ENCODE assay signal across 8 cellular contexts in the genomic region with DNA sequence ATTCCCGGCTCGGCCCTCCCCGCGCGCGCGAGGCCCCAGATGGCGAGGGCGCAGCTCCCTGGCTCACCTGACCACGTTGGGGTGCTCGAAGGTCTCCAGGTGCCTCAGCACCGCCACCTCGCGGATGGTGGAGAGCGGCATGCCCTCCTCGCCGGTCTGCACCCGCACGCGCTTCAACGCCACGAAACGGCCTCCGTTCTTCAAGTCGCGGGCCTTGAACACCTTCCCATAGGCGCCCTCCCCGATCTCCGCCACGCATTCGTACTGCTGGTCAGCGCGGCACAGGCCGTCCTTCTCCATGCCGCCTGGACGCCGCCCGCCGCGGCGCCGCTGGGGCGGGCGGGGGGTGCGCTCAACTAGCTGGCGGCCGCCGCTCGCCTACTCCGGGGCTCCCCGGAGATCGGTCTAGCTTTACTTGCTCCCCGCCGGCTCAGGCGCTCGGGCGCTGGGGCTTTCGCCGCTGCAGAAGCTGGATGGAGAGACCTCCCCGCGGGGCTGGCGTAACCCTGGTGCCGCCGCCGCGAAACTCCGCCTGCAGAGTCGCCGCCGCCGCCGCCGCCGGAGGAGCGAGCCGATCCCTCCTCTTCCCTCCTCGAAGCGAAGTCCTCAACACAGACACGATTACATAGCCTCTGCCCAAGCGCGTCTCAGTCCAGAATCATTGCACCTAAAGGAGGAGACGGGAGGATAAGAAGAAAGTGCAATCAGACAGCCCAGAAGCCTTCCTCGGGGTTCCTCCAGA. TPM values are rescaled to one million over a fixed set of nuclear protein-coding genes. Genes with fewer than 3 reads are reported as not detected.
A peak's percentile ranks its signal among the peaks of the same experiment; 100 is the strongest.
DNase-seq lines count a peak whose midpoint lies in the region; ATAC-seq and TF ChIP-seq lines count a peak whose summit lies in the region.

No MANE protein-coding gene starts in this region.

- no peaks in the 10 kb centered on the region for H3K79me1 ChIP-seq in H9 (ENCODE audit: insufficient read depth, low read depth, low read length, poor library complexity, severe bottlenecking)

- H2AK5ac ChIP-seq in H9 (ENCODE audit: insufficient read length, low read length): no peak overlapping the region

- no peak overlapping the region for H3T11ph ChIP-seq in H9 (ENCODE audit: low read length)

- TF ChIP-seq CTCF in H9 (conservative IDR thresholded peaks at IDR 0.05) (peak; percentile 92), heart left ventricle (IDR thresholded peaks at IDR 0.05) (peak; percentile 72 to 93 (median 83))

- DNase-seq in GM03348 (ENCODE audit: low spot score) (peak; percentile 79), H9 (peak; percentile 89), M059J (ENCODE audit: low read depth) (peak; percentile 89), SKM-1 (lab: John Stamatoyannopoulos, UW; ENCODE audit: unreplicated experiment) (peak; percentile 25), heart left ventricle (peak; percentile 85 to 93 (median 89)), posterior vena cava (ENCODE audit: low spot score) (peak; percentile 94)
- DNase-seq in activated naive CD8-positive, alpha-beta T cell treated with anti-CD3 and anti-CD28 coated beads for 36 hours: peak; percentile 91

- WGBS in H9 (ENCODE audit: extremely low coverage, insufficient read length, low lambda C conversion rate): no CpG with 5 or more reads among the region's 83 CpGs
- 0 to 1% (median 0%) methylated on average over 26 to 83 of the region's 83 CpGs for WGBS in heart left ventricle, 4 donors
- WGBS in urinary bladder: under 1% methylated on average over 83 of the region's 83 CpGs

- H3K9ac ChIP-seq in H9 (ENCODE audit: extremely low read depth, insufficient read length, low read length): peak overlapping the region; percentile 87

- peaks cover 0 to 2% (median 1%) of the 10 kb centered on the region in 3 experiments; a peak in 2 of 7 replicates for H3K36me3 Mint-ChIP-seq in H9 (ENCODE audit: insufficient read depth in 1 of 3, low read depth in 3 of 3)
- H3K36me3 Mint-ChIP-seq in activated naive CD8-positive, alpha-beta T cell treated with anti-CD3 and anti-CD28 coated beads for 36 hours: peaks cover 52% of the 10 kb centered on the region

- H4K5ac ChIP-seq in H9 (ENCODE audit: insufficient read length, low read depth, low read length): no peak overlapping the region

- H2BK120ac ChIP-seq in H9 (ENCODE audit: low read depth, low read length, poor library complexity, severe bottlenecking): no peak overlapping the region

- H3K27ac ChIP-seq in H9 (ENCODE audit: insufficient read length, low read depth, low read length) (no peak overlapping the region), heart left ventricle (peak overlapping the region; percentile 87 to 97 (median 92)), urinary bladder (ENCODE audit: low read depth) (peak overlapping the region; percentile 79)

- peaks cover 4% of the 10 kb centered on the region; the same call in 1 of the 2 replicates for H3K27me3 ChIP-seq in H9 (ENCODE audit: insufficient read depth, low read length)
- no peaks in the 10 kb centered on the region for H3K27me3 ChIP-seq in heart left ventricle

- no peak overlapping the region for H2BK15ac ChIP-seq in H9 (ENCODE audit: low read depth, low read length)

- peak overlapping the region; percentile 64 to 97 (median 97) for H3K27ac Mint-ChIP-seq in H9
- peak overlapping the region; percentile 91 for H3K27ac Mint-ChIP-seq in activated naive CD8-positive, alpha-beta T cell treated with anti-CD3 and anti-CD28 coated beads for 36 hours

- H3K4me3 Mint-ChIP-seq in H9: peak overlapping the region; percentile 90 to 99
- peak overlapping the region; percentile 87 for H3K4me3 Mint-ChIP-seq in activated naive CD8-positive, alpha-beta T cell treated with anti-CD3 and anti-CD28 coated beads for 36 hours

- no peak overlapping the region for H2BK20ac ChIP-seq in H9 (ENCODE audit: low read depth, low read length, poor library complexity, severe bottlenecking)

- TF ChIP-seq POLR2A in heart left ventricle (IDR thresholded peaks at IDR 0.05): peak in 1 of 2 donors; percentile 25

- H2BK12ac ChIP-seq in H9 (ENCODE audit: insufficient read length, low read depth, low read length): no peak overlapping the region

- H3K23me2 ChIP-seq in H9 (ENCODE audit: insufficient read length, low read depth, low read length, poor library complexity, severe bottlenecking): peaks cover 35% of the 10 kb centered on the region

- 0 out of 2 replicates have a peak, but pooled peaks cover 2% of the 10 kb centered on the region for H3K79me2 ChIP-seq in H9 (ENCODE audit: insufficient read depth, low read length)

- H3K9me3 Mint-ChIP-seq in H9: no peaks in the 10 kb centered on the region; a peak in 3 of 5 replicates
- no peaks in the 10 kb centered on the region for H3K9me3 Mint-ChIP-seq in activated naive CD8-positive, alpha-beta T cell treated with anti-CD3 and anti-CD28 coated beads for 36 hours

- H2AFZ ChIP-seq in H9 (ENCODE audit: low read length): peak overlapping the region; percentile 80

- H3K4ac ChIP-seq in H9 (ENCODE audit: low read depth, low read length): no peak overlapping the region

- H3K14ac ChIP-seq in H9 (ENCODE audit: insufficient read depth, low read length): peak overlapping the region; percentile 69; the same call in 1 of the 2 replicates

- H4K8ac ChIP-seq in H9 (replicated peaks; ENCODE audit: insufficient read length, low read depth, low read length): no peak overlapping the region

- H3K9me3 ChIP-seq in H9 (ENCODE audit: control insufficient read depth, low read depth, low read length) (no peaks in the 10 kb centered on the region), heart left ventricle (no peaks in the 10 kb centered on the region)

- peak overlapping the region; percentile 97 for H3K4me2 ChIP-seq in H9 (ENCODE audit: insufficient read depth, insufficient read length, low read length)

- no peak overlapping the region for H3K23ac ChIP-seq in H9 (ENCODE audit: insufficient read length, low read depth, low read length)

- peaks cover 23% of the 10 kb centered on the region for H3K27me3 Mint-ChIP-seq in H9 (ENCODE audit: low read depth)
- peaks cover 8% of the 10 kb centered on the region for H3K27me3 Mint-ChIP-seq in activated naive CD8-positive, alpha-beta T cell treated with anti-CD3 and anti-CD28 coated beads for 36 hours

- peak; percentile 59 to 85 (median 79) for ATAC-seq in heart left ventricle

- no peak overlapping the region for H2BK5ac ChIP-seq in H9 (ENCODE audit: insufficient read length, low read length)

- intact Hi-C loops in heart left ventricle (cut with DNase I) (loop anchor here in 9 of 10 donors (1.0 to 10.0 kb wide), 14 partner anchors 36 to 304 kb away; a partner anchor contains a TSS), posterior vena cava (cut with DNase I) (loop anchor here (5.0 to 10.0 kb wide), 4 partner anchors 136 to 208 kb away; no protein-coding TSS in a partner anchor)

- no peaks in the 10 kb centered on the region for H4K20me1 ChIP-seq in H9 (ENCODE audit: control insufficient read depth, insufficient read depth, insufficient read length)

- H3K4me1 Mint-ChIP-seq in H9: peaks cover 51 to 53% of the 10 kb centered on the region in 2 experiments
- peaks cover 44% of the 10 kb centered on the region for H3K4me1 Mint-ChIP-seq in activated naive CD8-positive, alpha-beta T cell treated with anti-CD3 and anti-CD28 coated beads for 36 hours

- no peak overlapping the region for H4K91ac ChIP-seq in H9 (ENCODE audit: insufficient read length, low read depth, low read length)

- H3K4me3 ChIP-seq in heart left ventricle (peak overlapping the region; percentile 65 to 91 (median 85)), urinary bladder (ENCODE audit: low read depth, low read length) (peak overlapping the region; percentile 74)

- H3K4me1 ChIP-seq in H9 (ENCODE audit: insufficient read depth, low read length) (peaks cover 4% of the 10 kb centered on the region; the same call in 1 of the 2 replicates), heart left ventricle (peaks cover 1 to 54% (median 20%) of the 10 kb centered on the region in 12 donors), urinary bladder (ENCODE audit: insufficient read depth) (no peaks in the 10 kb centered on the region)

- H3K36me3 ChIP-seq in heart left ventricle (peaks cover 0 to under 1% (median 0%) of the 10 kb centered on the region in 9 donors), urinary bladder (ENCODE audit: insufficient read depth) (no peaks in the 10 kb centered on the region)

- no peak overlapping the region for H3K56ac ChIP-seq in H9 (ENCODE audit: insufficient read length, low read depth, low read length)

- peak overlapping the region; percentile 52 for H3K18ac ChIP-seq in H9 (ENCODE audit: insufficient read length, low read depth, low read length)

RNA-seq across cellular contexts. Expression of a gene that starts 3.2 kb away (rescaled TPM):
- total RNA-seq in H9 (2021): 30.0 and 32.4 TPM in 2 replicates
- 25.8 and 43.3 TPM in 2 replicates for total RNA-seq in M059J (2014; rRNA removed; shearing (Covaris generic))
- 100 to 1,000 TPM; 103 to 106 TPM for total RNA-seq in activated naive CD8-positive, alpha-beta T cell treated with anti-CD3 and anti-CD28 coated beads for 36 hours
- total RNA-seq in heart left ventricle: 10 to 100 TPM; 11.9 to 40.5 (median 20.8) TPM
- 1 to 10 TPM; 2.2 to 7.5 TPM for polyA plus RNA-seq in heart left ventricle
- total RNA-seq in posterior vena cava: 10 to 100 TPM; 19.1 to 24.9 TPM
- 120 TPM for total RNA-seq in urinary bladder
- polyA plus RNA-seq in urinary bladder: 5.0 TPM

Comparison
In these comparisons a context has a peak if more than half of its experiments do, and no peak if none do; other contexts are left out.
1. DNase-seq: peak in every context shown above with its lines; median percentile 94 in posterior vena cava; 91 in activated naive CD8-positive, alpha-beta T cell treated with anti-CD3 and anti-CD28 coated beads for 36 hours; 89 in H9; 89 in M059J; 89 in heart left ventricle; 79 in GM03348; 25 in SKM-1.